7 cellular contexts compared by ENCODE assay signal in genomic region chr21:6122629-6123028, GRCh38.
DNase-seq lines count a peak whose midpoint lies in the region; ATAC-seq and TF ChIP-seq lines count a peak whose summit lies in the region.
"Not testable (repeated sequence)": the region's sequence is repeated elsewhere in the genome, so short reads cannot be mapped to it uniquely, and the experiment has no call there.

No MANE protein-coding gene starts in this region.

- POLR2A ChIA-PET in CD4-positive, alpha-beta memory T cell (lab: Charles Lee; ENCODE audit: partially characterized antibody); activated naive CD8-positive, alpha-beta T cell treated with anti-CD3 and anti-CD28 coated beads, Interleukin-2, amount 10 ng/mL, durations not matched to agents 7 days and 5 days (lab: Charles Lee): not testable (repeated sequence)

- not testable (repeated sequence) for TF ChIP-seq CTCF in OCI-LY1 (IDR thresholded peaks at IDR 0.05; ENCODE audit: low read length); mucosa of descending colon (IDR thresholded peaks at IDR 0.05)

- intact Hi-C loops in CD4-positive, alpha-beta memory T cell (cut with micrococcal nuclease); activated CD4-positive, alpha-beta T cell treated with anti-CD3 and anti-CD28 coated beads, Interleukin-2, amount 10 ng/mL, durations not matched to agents 24 days and 14 days (cut with micrococcal nuclease); mucosa of descending colon (cut with DNase I, micrococcal nuclease); posterior vena cava (cut with DNase I): not testable (repeated sequence)

- H3K27ac ChIP-seq in CD4-positive, alpha-beta memory T cell (ENCODE audit: low read depth, low read length) = not testable (repeated sequence)
- H3K27ac ChIP-seq in OCI-LY1 (ENCODE audit: low read depth, low read length, poor library complexity, severe bottlenecking) = peak overlapping the region; percentile 74

- DNase-seq in CD4-positive, alpha-beta memory T cell = peak; percentile 5 to 30 (median 20)
- peak; percentile 27 for DNase-seq in activated CD4-positive, alpha-beta T cell treated with anti-CD3 and anti-CD28 coated beads, Interleukin-2, amount 10 ng/mL, durations not matched to agents 24 days and 14 days
- peak; percentile 33 for DNase-seq in activated naive CD8-positive, alpha-beta T cell treated with anti-CD3 and anti-CD28 coated beads, Interleukin-2, amount 10 ng/mL, durations not matched to agents 7 days and 5 days
- not testable (repeated sequence) for DNase-seq in effector memory CD8-positive, alpha-beta T cell
- peak in 1 of 3 donors; percentile 27 for DNase-seq in mucosa of descending colon
- peak; percentile 13 for DNase-seq in posterior vena cava (ENCODE audit: low spot score)

- H3K36me3 Mint-ChIP-seq in CD4-positive, alpha-beta memory T cell; activated CD4-positive, alpha-beta T cell treated with anti-CD3 and anti-CD28 coated beads, Interleukin-2, amount 10 ng/mL, durations not matched to agents 24 days and 14 days (ENCODE audit: low read depth); activated naive CD8-positive, alpha-beta T cell treated with anti-CD3 and anti-CD28 coated beads, Interleukin-2, amount 10 ng/mL, durations not matched to agents 7 days and 5 days; effector memory CD8-positive, alpha-beta T cell (ENCODE audit: insufficient read depth): not testable (repeated sequence)

- not testable (repeated sequence) for H3K36me3 ChIP-seq in CD4-positive, alpha-beta memory T cell (ENCODE audit: insufficient read depth, low read length); OCI-LY1 (ENCODE audit: insufficient read depth, low read length); mucosa of descending colon (ENCODE audit: low read depth)

- not testable (repeated sequence) for H3F3A ChIP-seq in OCI-LY1 (ENCODE audit: insufficient read depth, low read length)

- H3K4me1 ChIP-seq in CD4-positive, alpha-beta memory T cell (ENCODE audit: insufficient read depth, low read length); OCI-LY1 (ENCODE audit: insufficient read depth, low read length, severe bottlenecking); mucosa of descending colon (ENCODE audit: low read depth): not testable (repeated sequence)

- H3K27ac Mint-ChIP-seq in CD4-positive, alpha-beta memory T cell; activated CD4-positive, alpha-beta T cell treated with anti-CD3 and anti-CD28 coated beads, Interleukin-2, amount 10 ng/mL, durations not matched to agents 24 days and 14 days; activated naive CD8-positive, alpha-beta T cell treated with anti-CD3 and anti-CD28 coated beads, Interleukin-2, amount 10 ng/mL, durations not matched to agents 7 days and 5 days; effector memory CD8-positive, alpha-beta T cell: not testable (repeated sequence)

- CTCF ChIA-PET in CD4-positive, alpha-beta memory T cell (lab: Charles Lee; ENCODE audit: partially characterized antibody) = not testable (repeated sequence)

- not testable (repeated sequence) for H3K79me2 ChIP-seq in OCI-LY1 (ENCODE audit: insufficient read depth, low read length)

- H4K20me1 ChIP-seq in OCI-LY1 (ENCODE audit: insufficient read depth, low read length) = not testable (repeated sequence)

- H3K4me3 Mint-ChIP-seq in CD4-positive, alpha-beta memory T cell; activated CD4-positive, alpha-beta T cell treated with anti-CD3 and anti-CD28 coated beads, Interleukin-2, amount 10 ng/mL, durations not matched to agents 24 days and 14 days; activated naive CD8-positive, alpha-beta T cell treated with anti-CD3 and anti-CD28 coated beads, Interleukin-2, amount 10 ng/mL, durations not matched to agents 7 days and 5 days; effector memory CD8-positive, alpha-beta T cell: not testable (repeated sequence)

- H3K9me2 ChIP-seq in OCI-LY1 (ENCODE audit: low read depth, low read length) = not testable (repeated sequence)

- H3K9me3 Mint-ChIP-seq in CD4-positive, alpha-beta memory T cell; activated CD4-positive, alpha-beta T cell treated with anti-CD3 and anti-CD28 coated beads, Interleukin-2, amount 10 ng/mL, durations not matched to agents 24 days and 14 days; activated naive CD8-positive, alpha-beta T cell treated with anti-CD3 and anti-CD28 coated beads, Interleukin-2, amount 10 ng/mL, durations not matched to agents 7 days and 5 days; effector memory CD8-positive, alpha-beta T cell: not testable (repeated sequence)

- H3K9me3 ChIP-seq in CD4-positive, alpha-beta memory T cell (ENCODE audit: control insufficient read depth in 1 of 2, low read length in 2 of 2); OCI-LY1 (ENCODE audit: low read length); mucosa of descending colon: not testable (repeated sequence)

- not testable (repeated sequence) for H3K27me3 Mint-ChIP-seq in CD4-positive, alpha-beta memory T cell; activated CD4-positive, alpha-beta T cell treated with anti-CD3 and anti-CD28 coated beads, Interleukin-2, amount 10 ng/mL, durations not matched to agents 24 days and 14 days; activated naive CD8-positive, alpha-beta T cell treated with anti-CD3 and anti-CD28 coated beads, Interleukin-2, amount 10 ng/mL, durations not matched to agents 7 days and 5 days; effector memory CD8-positive, alpha-beta T cell

- not testable (repeated sequence) for H3K27me3 ChIP-seq in CD4-positive, alpha-beta memory T cell (ENCODE audit: insufficient read depth, low read length); OCI-LY1 (ENCODE audit: insufficient read depth, low read length)

- not testable (repeated sequence) for H3K4me1 Mint-ChIP-seq in CD4-positive, alpha-beta memory T cell; activated CD4-positive, alpha-beta T cell treated with anti-CD3 and anti-CD28 coated beads, Interleukin-2, amount 10 ng/mL, durations not matched to agents 24 days and 14 days; activated naive CD8-positive, alpha-beta T cell treated with anti-CD3 and anti-CD28 coated beads, Interleukin-2, amount 10 ng/mL, durations not matched to agents 7 days and 5 days; effector memory CD8-positive, alpha-beta T cell (ENCODE audit: low read depth in 2 of 2)

- H3K4me3 ChIP-seq in CD4-positive, alpha-beta memory T cell (ENCODE audit: low read length in 2 of 2); OCI-LY1 (ENCODE audit: low read depth, low read length, poor library complexity, severe bottlenecking); mucosa of descending colon: not testable (repeated sequence)

- H3K9ac ChIP-seq in OCI-LY1 (ENCODE audit: low read length) = not testable (repeated sequence)

- H2AFZ ChIP-seq in OCI-LY1 (ENCODE audit: low read length) = not testable (repeated sequence)

- ATAC-seq in activated naive CD8-positive, alpha-beta T cell treated with anti-CD3 and anti-CD28 coated beads, Interleukin-2, amount 10 ng/mL, durations not matched to agents 7 days and 5 days (ENCODE audit: low read depth) = peak; percentile 20
- peak; percentile 39 for ATAC-seq in effector memory CD8-positive, alpha-beta T cell (replicated peaks)
- ATAC-seq in mucosa of descending colon = peak; percentile 3

- not testable (repeated sequence) for H3K4me2 ChIP-seq in OCI-LY1 (ENCODE audit: low read length)
